11 cellular contexts compared by ENCODE assay signal in the genomic region with DNA sequence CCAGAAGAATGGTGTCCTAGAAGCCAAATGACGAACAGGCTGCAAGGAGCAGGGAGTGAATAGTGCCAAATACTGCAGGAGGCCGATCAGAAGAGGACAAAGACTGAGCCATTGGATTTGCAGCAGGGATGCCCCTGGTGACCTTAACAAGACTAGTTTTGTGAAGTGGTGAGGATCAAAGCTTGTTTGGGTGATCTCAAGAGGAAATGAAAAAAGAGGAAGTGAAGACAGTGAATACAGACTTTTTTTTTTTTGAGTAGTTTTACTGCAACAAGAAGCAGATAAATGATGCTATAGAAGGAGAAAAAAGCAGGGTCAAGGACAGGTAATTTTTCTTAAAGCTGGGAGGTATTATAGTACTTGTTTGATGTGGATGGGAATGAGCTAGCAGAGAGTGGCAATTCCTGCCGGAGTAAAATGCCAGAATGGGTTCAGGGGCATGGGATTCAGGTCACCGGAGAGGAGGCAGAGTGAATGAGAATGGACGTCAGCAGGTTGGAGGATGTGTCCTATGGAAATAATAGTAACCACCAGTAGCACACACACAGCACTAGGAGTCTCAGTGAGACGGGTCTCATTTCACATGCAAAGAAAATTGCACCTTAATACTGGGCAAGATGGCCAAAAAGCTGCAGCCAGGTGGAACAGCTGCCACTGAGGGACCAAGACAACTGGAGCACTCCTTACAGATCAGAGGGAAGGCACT.
DNase-seq lines count a peak whose midpoint lies in the region; ATAC-seq lines count a peak whose summit lies in the region.
"Had no signal": no experiment of that assay in that cellular context is flagged by ENCODE, and none has a peak within 500 bp of the region (broad histone marks: within the 10 kb centered on the region; RNA-seq: fewer than 3 reads in every experiment).

No MANE protein-coding gene starts in this region.

- H3K9me3 Mint-ChIP-seq in activated T-cell treated with anti-CD3 and anti-CD28 coated beads, Interleukin-2, amount 50 U/mL, for 72 hours = peaks cover 0 to 1% of the 10 kb centered on the region in 2 donors
- H3K9me3 Mint-ChIP-seq: activated T-helper 1 cell treated with anti-CD3 and anti-CD28 coated beads, Interleukin-12 subunit alpha, Interleukin-12 subunit beta, Interleukin-2, Interleukin-4 antibody, amounts not matched to agents 30 ng/mL and 10 ng/mL and 1 ng/mL, durations not matched to agents 14 hours and 24 hours and 36 hours had no signal

- peaks cover 12% of the 10 kb centered on the region for H3K27me3 Mint-ChIP-seq in activated T-cell treated with anti-CD3 and anti-CD28 coated beads, Interleukin-2, amount 50 U/mL, for 72 hours (ENCODE audit: low read depth)

- intact Hi-C loops in Right ventricle myocardium inferior (cut with DNase I) = no loop called here

- H3K4me1 Mint-ChIP-seq in activated T-cell treated with anti-CD3 and anti-CD28 coated beads, Interleukin-2, amount 50 U/mL, for 72 hours (ENCODE audit: low read depth) = no peaks in the 10 kb centered on the region

- peak; percentile 94 for ATAC-seq in GM19351 (IDR thresholded peaks at IDR 0.05; ENCODE audit: unreplicated experiment)
- ATAC-seq in HG02973 (IDR thresholded peaks at IDR 0.05; ENCODE audit: unreplicated experiment) = peak; percentile 76
- no peak for ATAC-seq in Right ventricle myocardium inferior
- ATAC-seq in activated T-cell treated with anti-CD3 and anti-CD28 coated beads, Interleukin-2, amount 50 U/mL, for 72 hours (replicated peaks in 1 of 2) = no peak
- ATAC-seq: HCT116; stimulated activated naive CD8-positive, alpha-beta T cell treated with anti-CD3 and anti-CD28 coated beads, Interleukin-15, Interleukin-2, amounts not matched to agents 100 U/mL and 50 U/mL, for 24 hours had no signal

- DNase-seq in CD1c-positive myeloid dendritic cell (ENCODE audit: extremely low spot score) (peak; percentile 10), NOMO-1 (lab: John Stamatoyannopoulos, UW; ENCODE audit: unreplicated experiment in 2 of 2) (peak; percentile 1 to 71), iPS-NIHi11 (ENCODE audit: low spot score) (no peak), NCI-H226 (no peak), Right ventricle myocardium inferior (ENCODE audit: missing footprints) (no peak)
- DNase-seq in activated T-cell treated with anti-CD3 and anti-CD28 coated beads, Interleukin-2, amount 50 U/mL, for 72 hours = no peak
- DNase-seq: stimulated activated naive CD8-positive, alpha-beta T cell treated with anti-CD3 and anti-CD28 coated beads, Interleukin-15, Interleukin-2, amounts not matched to agents 100 U/mL and 50 U/mL, for 24 hours had no signal

- H3K27ac Mint-ChIP-seq in activated T-cell treated with anti-CD3 and anti-CD28 coated beads, Interleukin-2, amount 50 U/mL, for 72 hours = no peak overlapping the region
- H3K27ac Mint-ChIP-seq: activated T-helper 1 cell treated with anti-CD3 and anti-CD28 coated beads, Interleukin-12 subunit alpha, Interleukin-12 subunit beta, Interleukin-2, Interleukin-4 antibody, amounts not matched to agents 30 ng/mL and 10 ng/mL and 1 ng/mL, durations not matched to agents 14 hours and 24 hours and 36 hours had no signal

- H3K4me3 Mint-ChIP-seq in activated T-cell treated with anti-CD3 and anti-CD28 coated beads, Interleukin-2, amount 50 U/mL, for 72 hours = no peak overlapping the region
- H3K4me3 Mint-ChIP-seq: activated T-helper 1 cell treated with anti-CD3 and anti-CD28 coated beads, Interleukin-12 subunit alpha, Interleukin-12 subunit beta, Interleukin-2, Interleukin-4 antibody, amounts not matched to agents 30 ng/mL and 10 ng/mL and 1 ng/mL, durations not matched to agents 14 hours and 24 hours and 36 hours had no signal

- H3K36me3 Mint-ChIP-seq in activated T-cell treated with anti-CD3 and anti-CD28 coated beads, Interleukin-2, amount 50 U/mL, for 72 hours (ENCODE audit: insufficient read depth in 2 of 2) = peaks cover 0 to 2% of the 10 kb centered on the region in 2 donors

Comparison
In these comparisons a context has a peak if more than half of its experiments do, and no peak if none do; other contexts are left out.
1. DNase-seq: peak in CD1c-positive myeloid dendritic cell (single experiment) and NOMO-1 (2 of 2); none in iPS-NIHi11 (single experiment), NCI-H226 (single experiment), Right ventricle myocardium inferior (single experiment) and activated T-cell treated with anti-CD3 and anti-CD28 coated beads, Interleukin-2, amount 50 U/mL, for 72 hours (0 of 2).
2. ATAC-seq: peak in GM19351 (single experiment) and HG02973 (single experiment); none in Right ventricle myocardium inferior (single experiment) and activated T-cell treated with anti-CD3 and anti-CD28 coated beads, Interleukin-2, amount 50 U/mL, for 72 hours (0 of 2).